9 cellular contexts compared by ENCODE assay signal in genomic region chr17:50117202-50118040, GRCh38. TPM values are rescaled to one million over a fixed set of nuclear protein-coding genes. Genes with fewer than 3 reads are reported as not detected.
DNase-seq lines count a peak whose midpoint lies in the region; ATAC-seq and TF ChIP-seq lines count a peak whose summit lies in the region.
"Had no signal": no experiment of that assay in that cellular context is flagged by ENCODE, and none has a peak within 500 bp of the region (broad histone marks: within the 10 kb centered on the region; RNA-seq: fewer than 3 reads in every experiment).

No MANE protein-coding gene starts in this region.

- no peak overlapping the region for H3K27ac Mint-ChIP-seq in WTC11

- ATAC-seq in HG02852 (IDR thresholded peaks at IDR 0.05; ENCODE audit: unreplicated experiment) (peak; percentile 51), WTC11 (peak; percentile 82), left colon (peak; percentile 74), HG02678 (IDR thresholded peaks at IDR 0.05; ENCODE audit: unreplicated experiment) (no peak)

- TF ChIP-seq CTCF in WTC11 (IDR thresholded peaks at IDR 0.05) (no peak), mammary epithelial cell (conservative IDR thresholded peaks at IDR 0.05 in 1 of 2, IDR thresholded peaks at IDR 0.05 in 1 of 2; ENCODE audit: extremely low read depth in 1 of 2, insufficient read depth in 1 of 2, low read depth in 1 of 2, low read length in 2 of 2) (peak; percentile 45 to 63)

- H3K4me1 Mint-ChIP-seq in WTC11: peaks cover 20% of the 10 kb centered on the region

- H3K9ac ChIP-seq in mammary epithelial cell (ENCODE audit: insufficient read depth, low read length): no peak overlapping the region

- 45% methylated on average over 4 of the region's 64 CpGs for WGBS in mammary epithelial cell (ENCODE audit: low coverage, missing lambda C conversion rate)

- H3K9me3 ChIP-seq in mammary epithelial cell (replicated peaks; ENCODE audit: insufficient read depth, low read length): no peaks in the 10 kb centered on the region

- no peaks in the 10 kb centered on the region for H3K9me3 Mint-ChIP-seq in WTC11

- peaks cover 63% of the 10 kb centered on the region for H3K27me3 Mint-ChIP-seq in WTC11 (ENCODE audit: low read depth)

- no peaks in the 10 kb centered on the region for H3K36me3 ChIP-seq in mammary epithelial cell (ENCODE audit: insufficient read depth, low read length)

- in situ Hi-C loops in mammary epithelial cell (cut with MboI; ENCODE audit: low sequenced_read_pairs in 2 of 2): loop anchor here in 1 of 2 donors (5.0 kb wide), 1 partner anchor 45 kb away; no protein-coding TSS in a partner anchor

- H2AFZ ChIP-seq in mammary epithelial cell (ENCODE audit: low read depth, low read length): peak overlapping the region; percentile 7

- dilution Hi-C loops in mammary epithelial cell (cut with HindIII; ENCODE audit: low sequenced_read_pairs): no loop called here

- no TSS peak for BruUV-seq in mammary epithelial cell (replicated peaks; lab: Mats Ljungman, UMichigan)

- H3K27ac ChIP-seq in mammary epithelial cell (ENCODE audit: insufficient read depth, low read depth, low read length): no peak overlapping the region

- H3K4me2 ChIP-seq in mammary epithelial cell (ENCODE audit: insufficient read depth, low read depth, low read length): peak overlapping the region; percentile 29

- H3K79me2 ChIP-seq in mammary epithelial cell (ENCODE audit: insufficient read depth, low read length): no peaks in the 10 kb centered on the region

- H3K4me1 ChIP-seq in mammary epithelial cell (ENCODE audit: insufficient read depth, low read length): peaks cover 6% of the 10 kb centered on the region

- H3K36me3 Mint-ChIP-seq in WTC11: no peaks in the 10 kb centered on the region

- intact Hi-C loops in mammary epithelial cell (cut with micrococcal nuclease) (loop anchor here (5.0 kb wide), 1 partner anchor 180 kb away; no protein-coding TSS in a partner anchor), left colon (cut with DNase I, micrococcal nuclease) (loop anchor here in 1 of 2 donors (10.0 kb wide), 1 partner anchor 57 kb away; no protein-coding TSS in a partner anchor)

- no peaks in the 10 kb centered on the region for H4K20me1 ChIP-seq in mammary epithelial cell (ENCODE audit: insufficient read depth, low read length)

- H3K4me3 Mint-ChIP-seq in WTC11: peak overlapping the region; percentile 62

- peak; percentile 80 for DNase-seq in AG20443 (ENCODE audit: low spot score)
- DNase-seq in WTC11 (ENCODE audit: low spot score): peak; percentile 82
- DNase-seq in mammary epithelial cell: peak; percentile 42
- peak in 1 of 2 donors; percentile 73 for DNase-seq in left colon
- peak; percentile 44 for DNase-seq in stimulated activated CD8-positive, alpha-beta memory T cell treated with anti-CD3 and anti-CD28 coated beads, Interleukin-12 subunit alpha, Interleukin-12 subunit beta, amount 100 ng/mL, for 1 hour (ENCODE audit: low read depth)
- DNase-seq in COR-L47 (lab: John Stamatoyannopoulos, UW): no peak

- POLR2A ChIA-PET in WTC11 (lab: Charles Lee): interaction anchor here (0.5 to 1.3 kb wide), 2 partner anchors 34 kb away, joined by 3 to 4 read pairs; no protein-coding TSS in a partner anchor

- CTCF ChIA-PET in WTC11 (lab: Charles Lee) (interaction anchor here (0.6 to 4.1 kb wide), 31 partner anchors 9 to 666 kb away, joined by 3 to 46 read pairs (median 5); partner anchors contain the start of genes COL1A1, PPP1R9B, SAMD14 and SGCA), mammary epithelial cell (lab: Charles Lee; ENCODE audit: low non-redundant PET) (interaction anchor here (0.6 kb wide), 1 partner anchor 52 kb away, joined by 9 read pairs; no protein-coding TSS in a partner anchor)

- H3K4me3 ChIP-seq in mammary epithelial cell (replicated peaks in 1 of 3; ENCODE audit: insufficient read depth in 1 of 3, low read depth in 2 of 3, low read length in 3 of 3): no peak overlapping the region

- H3K27me3 ChIP-seq in mammary epithelial cell (ENCODE audit: insufficient read depth, low read length): no peaks in the 10 kb centered on the region

TF ChIP-seq in WTC11, 78 proteins besides CTCF, POLR2A, EP300 and RAD21 (continues in another document):
- TF ChIP-seq KAT7 (CRISPR knock-in tag; IDR thresholded peaks at IDR 0.05; ENCODE audit: borderline replicate concordance) (peak; percentile 82; the same call in 1 of the 2 replicates), FOXP1 (CRISPR knock-in tag; IDR thresholded peaks at IDR 0.05; ENCODE audit: borderline replicate concordance) (peak; percentile 96), ZNF396 (CRISPR knock-in tag; IDR thresholded peaks at IDR 0.05; ENCODE audit: borderline replicate concordance) (no peak), IRF1 (CRISPR knock-in tag; IDR thresholded peaks at IDR 0.05) (no peak), ELF4 (CRISPR knock-in tag; IDR thresholded peaks at IDR 0.05; ENCODE audit: low read depth) (peak; percentile 85; the same call in 1 of the 2 replicates), ZNF219 (CRISPR knock-in tag; IDR thresholded peaks at IDR 0.05; ENCODE audit: borderline replicate concordance) (no peak), FOXP4 (CRISPR knock-in tag; IDR thresholded peaks at IDR 0.05) (peak; percentile 84), ZNF263 (CRISPR knock-in tag; IDR thresholded peaks at IDR 0.05; ENCODE audit: low read depth) (peak; percentile 61), E2F4 (CRISPR knock-in tag; IDR thresholded peaks at IDR 0.05; ENCODE audit: borderline replicate concordance, low read depth) (peak; percentile 68; the same call in 1 of the 2 replicates), STAT6 (CRISPR knock-in tag; conservative IDR thresholded peaks at IDR 0.05; ENCODE audit: low read depth) (no peak), ZNF423 (CRISPR knock-in tag; IDR thresholded peaks at IDR 0.05) (peak; percentile 56; the same call in 1 of the 2 replicates)

RNA-seq across cellular contexts. Expression of gene SAMD14, which starts 12.5 kb away (rescaled TPM):
- total RNA-seq in WTC11 (2021) (4.5 to 6.0 TPM (median 5.9 TPM) in 3 replicates), mammary epithelial cell (under 1 TPM; 0.12 to 0.33 TPM), left colon (under 1 TPM; 0.70 to 0.92 TPM)
- 0.05 TPM for polyA plus RNA-seq in mammary epithelial cell
- polyA minus RNA-seq in mammary epithelial cell: 0.98 TPM

RNA-seq across cellular contexts. Expression of gene PDK2, which starts 22.3 kb away (rescaled TPM):
- 16.6 to 21.3 TPM (median 19.8 TPM) in 3 replicates for total RNA-seq in WTC11 (2021)
- total RNA-seq in mammary epithelial cell: 10 to 100 TPM; 18.2 to 24.8 TPM
- 7.7 TPM for polyA plus RNA-seq in mammary epithelial cell
- 13.5 TPM for polyA minus RNA-seq in mammary epithelial cell
- total RNA-seq in left colon: 10 to 100 TPM; 59.5 to 71.4 TPM

RNA-seq across cellular contexts. Expression of gene PPP1R9B, which starts 33.1 kb away (rescaled TPM):
- 20.4 to 21.7 TPM (median 20.6 TPM) in 3 replicates for total RNA-seq in WTC11 (2021)
- 10 to 100 TPM; 19.5 to 46.7 TPM for total RNA-seq in mammary epithelial cell
- 13.7 TPM for polyA plus RNA-seq in mammary epithelial cell
- 19.9 TPM for polyA minus RNA-seq in mammary epithelial cell
- total RNA-seq in left colon: 10 to 100 TPM; 30.6 to 34.3 TPM

RNA-seq across cellular contexts. Expression of gene SGCA, which starts 48.4 kb away (rescaled TPM):
- total RNA-seq in WTC11 (2021) (0.39 to 1.0 TPM in 2 of 3 replicates, not detected in the other), mammary epithelial cell (not detected), left colon (1 to 10 TPM in 1 of 2 donors, under 1 TPM in 1; 0.31 to 4.7 TPM)
- not detected for polyA plus RNA-seq in mammary epithelial cell
- not detected for polyA minus RNA-seq in mammary epithelial cell
- total RNA-seq: mononuclear cell had no signal
